8 cellular contexts compared by ENCODE assay signal in genomic region chr19:12611361-12611699, GRCh38. TPM values are rescaled to one million over a fixed set of nuclear protein-coding genes. Genes with fewer than 3 reads are reported as not detected.
DNase-seq lines count a peak whose midpoint lies in the region; ATAC-seq and TF ChIP-seq lines count a peak whose summit lies in the region.

No MANE protein-coding gene starts in this region.

- CTCF ChIA-PET in CD4-positive, alpha-beta T cell (lab: Charles Lee) = interaction anchor here (1.2 to 3.5 kb wide), 2 partner anchors 29 to 61 kb away, joined by 3 to 22 read pairs; no protein-coding TSS in a partner anchor

- no peaks in the 10 kb centered on the region for H3K27me3 Mint-ChIP-seq in CD4-positive, alpha-beta T cell
- no peaks in the 10 kb centered on the region for H3K27me3 Mint-ChIP-seq in dendritic cell treated with granulocyte-macrophage colony-stimulating factor and Interleukin-4, amounts not matched to agents 40 ng/mL and 50 ng/mL, for 4 days
- no peaks in the 10 kb centered on the region for H3K27me3 Mint-ChIP-seq in stimulated activated naive CD8-positive, alpha-beta T cell treated with anti-CD3 and anti-CD28 coated beads, Interleukin-15, amount 100 ng/mL, for 72 hours

- H3K36me3 Mint-ChIP-seq in CD4-positive, alpha-beta T cell (ENCODE audit: low read depth) = peaks cover 34% of the 10 kb centered on the region
- H3K36me3 Mint-ChIP-seq in dendritic cell treated with granulocyte-macrophage colony-stimulating factor and Interleukin-4, amounts not matched to agents 40 ng/mL and 50 ng/mL, for 4 days (ENCODE audit: low read depth) = peaks cover 63% of the 10 kb centered on the region

- peak overlapping the region; percentile 100 for H3K27ac Mint-ChIP-seq in CD4-positive, alpha-beta T cell
- peak overlapping the region; percentile 97 for H3K27ac Mint-ChIP-seq in dendritic cell treated with granulocyte-macrophage colony-stimulating factor and Interleukin-4, amounts not matched to agents 40 ng/mL and 50 ng/mL, for 4 days
- peak overlapping the region; percentile 97 to 98 for H3K27ac Mint-ChIP-seq in stimulated activated naive CD8-positive, alpha-beta T cell treated with anti-CD3 and anti-CD28 coated beads, Interleukin-15, amount 100 ng/mL, for 72 hours

- no peaks in the 10 kb centered on the region for H3K9me3 Mint-ChIP-seq in CD4-positive, alpha-beta T cell
- no peaks in the 10 kb centered on the region for H3K9me3 Mint-ChIP-seq in dendritic cell treated with granulocyte-macrophage colony-stimulating factor and Interleukin-4, amounts not matched to agents 40 ng/mL and 50 ng/mL, for 4 days
- H3K9me3 Mint-ChIP-seq in stimulated activated naive CD8-positive, alpha-beta T cell treated with anti-CD3 and anti-CD28 coated beads, Interleukin-15, amount 100 ng/mL, for 72 hours = no peaks in the 10 kb centered on the region

- TF ChIP-seq CTCF in CD4-positive, alpha-beta T cell (IDR thresholded peaks at IDR 0.05) = no peak

- POLR2A ChIA-PET in CD4-positive, alpha-beta T cell (lab: Charles Lee) = interaction anchor here (0.7 to 1.7 kb wide), 8 partner anchors 11 to 278 kb away, joined by 3 to 13 read pairs (median 3); partner anchors contain the start of genes DHPS, FBXW9, MAN2B1 and WDR83

- intact Hi-C loops in CD4-positive, alpha-beta T cell (cut with DNase I, micrococcal nuclease) = loop anchor here in 1 of 2 experiments (2.0 kb wide), 2 partner anchors 29 to 55 kb away; partner anchors contain the start of genes MAN2B1 and WDR83
- intact Hi-C loops in dendritic cell treated with granulocyte-macrophage colony-stimulating factor and Interleukin-4, amounts not matched to agents 40 ng/mL and 50 ng/mL, for 4 days (cut with micrococcal nuclease) = loop anchor here (5.0 kb wide), 2 partner anchors 49 to 56 kb away; partner anchors contain the start of genes MAN2B1 and WDR83

- DNase-seq in CD4-positive, alpha-beta T cell = no peak
- peak; percentile 48 for DNase-seq in HS-27A (ENCODE audit: low read depth)
- peak; percentile 76 for DNase-seq in RPMI7951 (ENCODE audit: low read depth)
- DNase-seq in left kidney (ENCODE audit: low read depth, low spot score) = peak; percentile 93
- DNase-seq in stimulated activated naive CD8-positive, alpha-beta T cell treated with anti-CD3 and anti-CD28 coated beads, Interleukin-15, amount 100 ng/mL, for 72 hours = no peak

- H3K27ac ChIP-seq in CD4-positive, alpha-beta T cell (ENCODE audit: low read depth, low read length) = peak overlapping the region; percentile 88

- no peaks in the 10 kb centered on the region for H3K27me3 ChIP-seq in CD4-positive, alpha-beta T cell (ENCODE audit: control insufficient read depth, insufficient read depth, low read length)

- no peaks in the 10 kb centered on the region for H3K9me3 ChIP-seq in CD4-positive, alpha-beta T cell (ENCODE audit: control insufficient read depth, low read length)

- peaks cover 46% of the 10 kb centered on the region for H3K4me1 Mint-ChIP-seq in CD4-positive, alpha-beta T cell (ENCODE audit: low read depth)
- H3K4me1 Mint-ChIP-seq in dendritic cell treated with granulocyte-macrophage colony-stimulating factor and Interleukin-4, amounts not matched to agents 40 ng/mL and 50 ng/mL, for 4 days (ENCODE audit: low read depth) = peaks cover 45% of the 10 kb centered on the region
- H3K4me1 Mint-ChIP-seq in stimulated activated naive CD8-positive, alpha-beta T cell treated with anti-CD3 and anti-CD28 coated beads, Interleukin-15, amount 100 ng/mL, for 72 hours = peaks cover 40% of the 10 kb centered on the region

- peak overlapping the region; percentile 100 for H3K4me3 Mint-ChIP-seq in CD4-positive, alpha-beta T cell
- H3K4me3 Mint-ChIP-seq in dendritic cell treated with granulocyte-macrophage colony-stimulating factor and Interleukin-4, amounts not matched to agents 40 ng/mL and 50 ng/mL, for 4 days = peak overlapping the region; percentile 98
- H3K4me3 Mint-ChIP-seq in stimulated activated naive CD8-positive, alpha-beta T cell treated with anti-CD3 and anti-CD28 coated beads, Interleukin-15, amount 100 ng/mL, for 72 hours = peak overlapping the region; percentile 99 to 100

- ATAC-seq in CD4-positive, alpha-beta T cell (ENCODE audit: poor library complexity) = no peak
- no peak for ATAC-seq in stimulated activated naive CD8-positive, alpha-beta T cell treated with anti-CD3 and anti-CD28 coated beads, Interleukin-15, amount 100 ng/mL, for 72 hours
- ATAC-seq in GM21619 (IDR thresholded peaks at IDR 0.05; ENCODE audit: unreplicated experiment) (no peak), HG02610 (IDR thresholded peaks at IDR 0.05; ENCODE audit: unreplicated experiment) (no peak)

RNA-seq across cellular contexts. Expression of gene ZNF791, which starts 0.6 kb away (rescaled TPM):
- total RNA-seq in CD4-positive, alpha-beta T cell = 100 to 1,000 TPM; 102 to 103 TPM
- 9.6 and 10.8 TPM in 2 replicates for total RNA-seq in RPMI7951 (2014; rRNA removed; shearing (Covaris generic))

RNA-seq across cellular contexts. Expression of gene ZNF490, which starts 0.7 kb away (rescaled TPM):
- total RNA-seq in CD4-positive, alpha-beta T cell = 1 to 10 TPM; 6.2 to 7.1 TPM
- 4.7 and 4.9 TPM in 2 replicates for total RNA-seq in RPMI7951 (2014; rRNA removed; shearing (Covaris generic))

RNA-seq across cellular contexts. Expression of gene MAN2B1, which starts 55.2 kb away (rescaled TPM):
- 100 to 1,000 TPM in 1 of 2 experiments, 10 to 100 TPM in 1; 95.9 to 109 TPM for total RNA-seq in CD4-positive, alpha-beta T cell
- total RNA-seq in RPMI7951 (2014; rRNA removed; shearing (Covaris generic)) = 22.6 and 25.2 TPM in 2 replicates

RNA-seq across cellular contexts. Expression of gene WDR83, which starts 55.3 kb away (rescaled TPM):
- total RNA-seq in CD4-positive, alpha-beta T cell = 1 to 10 TPM; 6.5 to 6.6 TPM
- 10.2 and 14.6 TPM in 2 replicates for total RNA-seq in RPMI7951 (2014; rRNA removed; shearing (Covaris generic))

Comparison
In these comparisons a context has a peak if more than half of its experiments do, and no peak if none do; other contexts are left out.
1. DNase-seq: peak in HS-27A (single experiment), RPMI7951 (single experiment) and left kidney (single experiment); none in CD4-positive, alpha-beta T cell (0 of 10) and stimulated activated naive CD8-positive, alpha-beta T cell treated with anti-CD3 and anti-CD28 coated beads, Interleukin-15, amount 100 ng/mL, for 72 hours (0 of 2).
2. Peak in every context shown above with its lines, with median percentiles within 50 percentile points of each other: H3K27ac Mint-ChIP-seq and H3K4me3 Mint-ChIP-seq.